ENCODE assay signal across 9 cellular contexts in genomic region chr1:30948813-30949486, GRCh38. TPM values are rescaled to one million over a fixed set of nuclear protein-coding genes. Genes with fewer than 3 reads are reported as not detected.
A peak's percentile ranks its signal among the peaks of the same experiment; 100 is the strongest.
DNase-seq lines count a peak whose midpoint lies in the region; ATAC-seq, FAIRE-seq and TF ChIP-seq lines count a peak whose summit lies in the region.
"Not testable (repeated sequence)": the region's sequence is repeated elsewhere in the genome, so short reads cannot be mapped to it uniquely, and the experiment has no call there.
"Had no signal": no experiment of that assay in that cellular context is flagged by ENCODE, and none has a peak within 500 bp of the region (broad histone marks: within the 10 kb centered on the region; RNA-seq: fewer than 3 reads in every experiment).

No MANE protein-coding gene starts in this region.

- H4K20me1 ChIP-seq in IMR-90 (ENCODE audit: insufficient read depth, low read length); keratinocyte (ENCODE audit: control insufficient read depth, extremely low read depth, insufficient read depth, low read length); osteoblast (ENCODE audit: insufficient read depth, low read length): not testable (repeated sequence)

- H2BK5ac ChIP-seq in IMR-90 (ENCODE audit: low read depth, low read length, poor library complexity, severe bottlenecking), result not testable (repeated sequence)

- H3K9me3 Mint-ChIP-seq in activated B cell treated with CpG ODN at 0.5 μM for 24 hours; activated naive CD8-positive, alpha-beta T cell treated with anti-CD3 and anti-CD28 coated beads, Interleukin-2, amount 10 ng/mL, durations not matched to agents 7 days and 5 days; chondrocyte (ENCODE audit: low read depth): not testable (repeated sequence)

- H2AK9ac ChIP-seq in IMR-90 (replicated peaks; ENCODE audit: low read depth, low read length, poor library complexity), result not testable (repeated sequence)

- ATAC-seq in IMR-90 (ENCODE audit: low read depth), result peak; percentile 84
- peak; percentile 18 for ATAC-seq in activated B cell treated with CpG ODN at 0.5 μM for 24 hours (ENCODE audit: low read depth)
- ATAC-seq in activated naive CD8-positive, alpha-beta T cell treated with anti-CD3 and anti-CD28 coated beads, Interleukin-2, amount 10 ng/mL, durations not matched to agents 7 days and 5 days (ENCODE audit: low read depth), result not testable (repeated sequence)

- peaks cover 20% of the 10 kb centered on the region for H3K79me2 ChIP-seq in keratinocyte (ENCODE audit: control insufficient read depth, insufficient read depth, low read length)
- peaks cover 61% of the 10 kb centered on the region for H3K79me2 ChIP-seq in osteoblast (ENCODE audit: insufficient read depth, low read length)

- H3K9me3 ChIP-seq in IMR-90 (ENCODE audit: control insufficient read depth, insufficient read depth, low read length); keratinocyte (ENCODE audit: control insufficient read depth, low read depth, low read length); osteoblast (ENCODE audit: low read depth, low read length): not testable (repeated sequence)

- dilution Hi-C loops in IMR-90 (cut with HindIII; ENCODE audit: low sequenced_read_pairs, unreplicated experiment); keratinocyte (cut with MboI; ENCODE audit: extremely low pct_ligation_motif_present, low sequenced_read_pairs): not testable (repeated sequence)

- not testable (repeated sequence) for H4K91ac ChIP-seq in IMR-90 (ENCODE audit: insufficient read depth, low read depth, low read length)

- not testable (repeated sequence) for H2BK120ac ChIP-seq in IMR-90 (ENCODE audit: low read depth, low read length)

- POLR2A ChIA-PET in IMR-90 (lab: Charles Lee; ENCODE audit: unreplicated experiment); activated B cell treated with CpG ODN at 0.5 μM for 24 hours (lab: Charles Lee); activated naive CD8-positive, alpha-beta T cell treated with anti-CD3 and anti-CD28 coated beads, Interleukin-2, amount 10 ng/mL, durations not matched to agents 7 days and 5 days (lab: Charles Lee): not testable (repeated sequence)

- not testable (repeated sequence) for H3K23ac ChIP-seq in IMR-90 (ENCODE audit: low read depth, low read length)

- peaks cover 31 to 53% of the 10 kb centered on the region in 2 experiments for H3K79me1 ChIP-seq in IMR-90 (ENCODE audit: low read depth in 1 of 2, low read length in 2 of 2)

- H4K5ac ChIP-seq in IMR-90 (ENCODE audit: low read depth, low read length), result not testable (repeated sequence)

- H3K27ac ChIP-seq in IMR-90 (ENCODE audit: insufficient read depth, low read length); keratinocyte (ENCODE audit: control insufficient read depth, insufficient read depth, low read length): not testable (repeated sequence)
- peak overlapping the region; percentile 12 for H3K27ac ChIP-seq in osteoblast (ENCODE audit: low read depth, low read length)

- not testable (repeated sequence) for H2BK15ac ChIP-seq in IMR-90 (ENCODE audit: low read depth, low read length)

- H3K4me2 ChIP-seq in IMR-90 (ENCODE audit: low read depth, low read length); keratinocyte (ENCODE audit: control insufficient read depth, extremely low read depth, insufficient read depth, low read depth, low read length); osteoblast (ENCODE audit: insufficient read depth, low read length): not testable (repeated sequence)

- DNase-seq in AG10803 (ENCODE audit: low read depth) (peak; percentile 56), GM03348 (ENCODE audit: low spot score) (peak; percentile 49), IMR-90 (peak; percentile 52), osteoblast (ENCODE audit: insufficient read length, low spot score, missing footprints) (peak; percentile 55)
- DNase-seq in activated B cell treated with CpG ODN at 0.5 μM for 24 hours; activated naive CD8-positive, alpha-beta T cell treated with anti-CD3 and anti-CD28 coated beads, Interleukin-2, amount 10 ng/mL, durations not matched to agents 7 days and 5 days; chondrocyte (ENCODE audit: low spot score); keratinocyte (ENCODE audit: low read depth, low spot score): not testable (repeated sequence)

- H3K9ac ChIP-seq in IMR-90 (ENCODE audit: low read depth, low read length); keratinocyte (ENCODE audit: control insufficient read depth, extremely low read depth, insufficient read depth, low read length): not testable (repeated sequence)

- H3K36me3 ChIP-seq in IMR-90 (ENCODE audit: control insufficient read depth, insufficient read depth, low read length) (peaks cover 49% of the 10 kb centered on the region), keratinocyte (ENCODE audit: control insufficient read depth in 2 of 2, extremely low read depth in 1 of 2, insufficient read depth in 2 of 2, low read length in 2 of 2) (peaks cover 28 to 56% of the 10 kb centered on the region in 2 experiments), osteoblast (ENCODE audit: insufficient read depth, low read length) (peaks cover 78% of the 10 kb centered on the region)

- not testable (repeated sequence) for TF ChIP-seq POLR2A in IMR-90 (IDR thresholded peaks at IDR 0.05; ENCODE audit: low read depth, low read length)

- H3K4ac ChIP-seq in IMR-90 (ENCODE audit: low read depth, low read length), result not testable (repeated sequence)

- H3K14ac ChIP-seq in IMR-90 (replicated peaks; ENCODE audit: low read depth, low read length), result not testable (repeated sequence)

- H3K36me3 Mint-ChIP-seq in activated B cell treated with CpG ODN at 0.5 μM for 24 hours (ENCODE audit: low read depth), result peaks cover 84% of the 10 kb centered on the region
- peaks cover 58% of the 10 kb centered on the region for H3K36me3 Mint-ChIP-seq in activated naive CD8-positive, alpha-beta T cell treated with anti-CD3 and anti-CD28 coated beads, Interleukin-2, amount 10 ng/mL, durations not matched to agents 7 days and 5 days
- H3K36me3 Mint-ChIP-seq in chondrocyte (ENCODE audit: low read depth), result peaks cover 44% of the 10 kb centered on the region

- FAIRE-seq in keratinocyte (lab: Jason Lieb, UNC), result peak; percentile 67

- not testable (repeated sequence) for TF ChIP-seq CTCF in AG10803 (conservative IDR thresholded peaks at IDR 0.05; ENCODE audit: low read length); IMR-90 (conservative IDR thresholded peaks at IDR 0.05; ENCODE audit: low read depth, low read length); activated B cell treated with CpG ODN at 0.5 μM for 24 hours (IDR thresholded peaks at IDR 0.05); chondrocyte (IDR thresholded peaks at IDR 0.05); keratinocyte (optimal IDR thresholded peaks at IDR 0.05 in 1 of 3, IDR thresholded peaks at IDR 0.05 in 1 of 3, conservative IDR thresholded peaks at IDR 0.05 in 1 of 3; ENCODE audit: extremely low read depth in 1 of 3, insufficient read depth in 2 of 3, low read length in 3 of 3); osteoblast (IDR thresholded peaks at IDR 0.05; ENCODE audit: extremely low read depth, low read depth, low read length)

- not testable (repeated sequence) for H2AK5ac ChIP-seq in IMR-90 (ENCODE audit: low read depth, low read length)

- intact Hi-C loops in IMR-90 (cut with micrococcal nuclease); activated B cell treated with CpG ODN at 0.5 μM for 24 hours (cut with micrococcal nuclease): not testable (repeated sequence)

- H3K4me1 Mint-ChIP-seq in activated B cell treated with CpG ODN at 0.5 μM for 24 hours, result not testable (repeated sequence)
- peaks cover 23% of the 10 kb centered on the region for H3K4me1 Mint-ChIP-seq in activated naive CD8-positive, alpha-beta T cell treated with anti-CD3 and anti-CD28 coated beads, Interleukin-2, amount 10 ng/mL, durations not matched to agents 7 days and 5 days
- peaks cover 11% of the 10 kb centered on the region for H3K4me1 Mint-ChIP-seq in chondrocyte (ENCODE audit: low read depth)

- not testable (repeated sequence) for H3K9me1 ChIP-seq in IMR-90 (ENCODE audit: insufficient read depth, low read length); keratinocyte (ENCODE audit: control insufficient read depth, extremely low read depth, insufficient read depth, low read length)

- in situ Hi-C loops in IMR-90 (cut with MboI; ENCODE audit: low sequenced_read_pairs), result not testable (repeated sequence)

- WGBS in IMR-90 (ENCODE audit: extremely low coverage in 2 of 2, insufficient read length in 1 of 2), 2 experiments, result no CpG with 5 or more reads among the region's 5 CpGs

- not testable (repeated sequence) for H3K18ac ChIP-seq in IMR-90 (ENCODE audit: low read depth, low read length)

- CTCF ChIA-PET in IMR-90 (lab: Yijun Ruan, JAX); activated B cell treated with CpG ODN at 0.5 μM for 24 hours (lab: Charles Lee): not testable (repeated sequence)

- TF ChIP-seq RAD21 in IMR-90 (IDR thresholded peaks at IDR 0.05; ENCODE audit: low read length), result not testable (repeated sequence)

- not testable (repeated sequence) for H3K4me1 ChIP-seq in IMR-90 (ENCODE audit: control insufficient read depth, insufficient read depth, low read length); keratinocyte (ENCODE audit: control insufficient read depth, extremely low read depth, insufficient read depth, low read length); osteoblast (ENCODE audit: insufficient read depth, low read length)

- not testable (repeated sequence) for BruUV-seq in IMR-90 (replicated peaks; lab: Mats Ljungman, UMichigan)

- H3K4me3 Mint-ChIP-seq in activated B cell treated with CpG ODN at 0.5 μM for 24 hours; activated naive CD8-positive, alpha-beta T cell treated with anti-CD3 and anti-CD28 coated beads, Interleukin-2, amount 10 ng/mL, durations not matched to agents 7 days and 5 days; chondrocyte (ENCODE audit: unreplicated experiment): not testable (repeated sequence)

- H2BK20ac ChIP-seq in IMR-90 (ENCODE audit: low read depth, low read length), result not testable (repeated sequence)

- not testable (repeated sequence) for H3K56ac ChIP-seq in IMR-90 (ENCODE audit: extremely low read depth, insufficient read depth, low read length)

- H3K27ac Mint-ChIP-seq in activated B cell treated with CpG ODN at 0.5 μM for 24 hours, result not testable (repeated sequence)
- peak overlapping the region; percentile 39 for H3K27ac Mint-ChIP-seq in activated naive CD8-positive, alpha-beta T cell treated with anti-CD3 and anti-CD28 coated beads, Interleukin-2, amount 10 ng/mL, durations not matched to agents 7 days and 5 days
- H3K27ac Mint-ChIP-seq in chondrocyte (ENCODE audit: unreplicated experiment), result peak overlapping the region; percentile 71

- H3K27me3 ChIP-seq in IMR-90 (ENCODE audit: control insufficient read depth, insufficient read depth, low read length); keratinocyte (ENCODE audit: control insufficient read depth, extremely low read depth, insufficient read depth, low read length); osteoblast (ENCODE audit: insufficient read depth, low read length): not testable (repeated sequence)

- not testable (repeated sequence) for H2AFZ ChIP-seq in IMR-90 (replicated peaks; ENCODE audit: low read length, poor library complexity); keratinocyte (ENCODE audit: control insufficient read depth, low read length); osteoblast (ENCODE audit: low read length)

- H4K8ac ChIP-seq in IMR-90 (ENCODE audit: low read depth in 2 of 2, low read length in 2 of 2), result not testable (repeated sequence)

- not testable (repeated sequence) for H3K4me3 ChIP-seq in AG10803 (ENCODE audit: low read length); IMR-90 (ENCODE audit: insufficient read depth, low read depth, low read length); keratinocyte (ENCODE audit: control insufficient read depth in 2 of 3, extremely low read depth in 1 of 3, insufficient read depth in 2 of 3, low read depth in 1 of 3, low read length in 3 of 3); osteoblast (ENCODE audit: insufficient read depth, low read length)

- not testable (repeated sequence) for H3K27me3 Mint-ChIP-seq in activated B cell treated with CpG ODN at 0.5 μM for 24 hours; activated naive CD8-positive, alpha-beta T cell treated with anti-CD3 and anti-CD28 coated beads, Interleukin-2, amount 10 ng/mL, durations not matched to agents 7 days and 5 days; chondrocyte (ENCODE audit: low read depth)

RNA-seq across cellular contexts. Expression of gene SDC3, which starts 40.4 kb away (rescaled TPM):
- total RNA-seq in IMR-90 (2012; rRNA removed) (13.1 and 14.2 TPM in 2 replicates), activated B cell treated with CpG ODN at 0.5 μM for 24 hours (0.71 and 0.81 TPM in 2 replicates), chondrocyte (46.8 to 69.3 TPM (median 47.3 TPM) in 3 replicates), osteoblast (38.0 and 39.8 TPM in 2 replicates)
- polyA plus RNA-seq in IMR-90 (2012; rRNA removed) (71.5 and 75.7 TPM in 2 replicates), keratinocyte (5.6 to 14.5 TPM (median 8.8 TPM) in 3 replicates)
- 47.3 and 81.5 TPM in 2 replicates for polyA plus RNA-seq in IMR-90 (2012; cell fraction: cytosol; rRNA removed)
- polyA plus RNA-seq in IMR-90 (2012; cell fraction: nucleus; rRNA removed; ENCODE audit: low replicate concordance), result 36.2 and 50.9 TPM in 2 replicates
- under 1 TPM; 0.51 to 0.55 TPM for total RNA-seq in activated naive CD8-positive, alpha-beta T cell treated with anti-CD3 and anti-CD28 coated beads, Interleukin-2, amount 10 ng/mL, durations not matched to agents 7 days and 5 days
- 2.3 TPM for polyA plus RNA-seq in keratinocyte (2011; ENCODE audit: low read depth)
- polyA plus RNA-seq in keratinocyte (2011; cell fraction: cytosol; rRNA removed), result 6.1 and 13.2 TPM in 2 replicates
- 27.7 and 44.1 TPM in 2 replicates for polyA plus RNA-seq in keratinocyte (2011; cell fraction: nucleus; rRNA removed)
- 8.0 and 27.2 TPM in 2 replicates for polyA plus RNA-seq in keratinocyte (2012; ENCODE audit: low replicate concordance)
- 12.1 to 36.1 TPM (median 15.5 TPM) in 3 replicates for polyA minus RNA-seq in keratinocyte
- 26.5 TPM for polyA minus RNA-seq in keratinocyte (2011; cell fraction: cytosol; rRNA and poly(A)+ RNA removed)
- polyA minus RNA-seq in keratinocyte (2011; cell fraction: nucleus; rRNA and poly(A)+ RNA removed), result 52.3 and 57.6 TPM in 2 replicates
- polyA plus RNA-seq: IgD-negative memory B cell had no signal
